Comparison of ENCODE assay signal across 9 cellular contexts in genomic region chr22:46578824-46579561, GRCh38. TPM values are rescaled to one million over a fixed set of nuclear protein-coding genes. Genes with fewer than 3 reads are reported as not detected.
A peak's percentile ranks its signal among the peaks of the same experiment; 100 is the strongest.
DNase-seq lines count a peak whose midpoint lies in the region; ATAC-seq and TF ChIP-seq lines count a peak whose summit lies in the region.
"Had no signal": no experiment of that assay in that cellular context is flagged by ENCODE, and none has a peak within 500 bp of the region (broad histone marks: within the 10 kb centered on the region; RNA-seq: fewer than 3 reads in every experiment).

No MANE protein-coding gene starts in this region.

- H3K4me1 Mint-ChIP-seq in activated naive CD8-positive, alpha-beta T cell treated with anti-CD3 and anti-CD28 coated beads, Interleukin-2, amount 10 ng/mL, durations not matched to agents 7 days and 5 days, result peaks cover 31% of the 10 kb centered on the region

- ATAC-seq in activated naive CD8-positive, alpha-beta T cell treated with anti-CD3 and anti-CD28 coated beads, Interleukin-2, amount 10 ng/mL, durations not matched to agents 7 days and 5 days (ENCODE audit: low read depth), result no peak
- ATAC-seq in HG03108 (IDR thresholded peaks at IDR 0.05; ENCODE audit: unreplicated experiment), result no peak
- no peak for ATAC-seq in GM18867 (IDR thresholded peaks at IDR 0.05; ENCODE audit: unreplicated experiment)

- WGBS in smooth muscle cell (ENCODE audit: low lambda C conversion rate), result 80% methylated on average over 15 of the region's 15 CpGs

- H3K27ac ChIP-seq in HEK293 (ENCODE audit: extremely low read depth, low read depth, low read length) (no peak overlapping the region; the same call in 1 of the 2 replicates), right atrium auricular region (peak overlapping the region; percentile 90 to 94), smooth muscle cell (ENCODE audit: low read depth) (no peak overlapping the region), OCI-LY7 (ENCODE audit: low read depth, low read length, poor library complexity, severe bottlenecking) (no peak overlapping the region)

- H2AFZ ChIP-seq in smooth muscle cell (ENCODE audit: low read depth) (no peak overlapping the region), OCI-LY7 (ENCODE audit: low read length) (no peak overlapping the region)

- H3K4me2 ChIP-seq in smooth muscle cell (peak overlapping the region; percentile 93), OCI-LY7 (ENCODE audit: low read length) (no peak overlapping the region)

- H3K9ac ChIP-seq in smooth muscle cell (ENCODE audit: low read depth), result no peak overlapping the region

- peaks cover 7% of the 10 kb centered on the region for H3F3A ChIP-seq in smooth muscle cell (ENCODE audit: low read depth)

- H3K36me3 ChIP-seq in HEK293 (ENCODE audit: control insufficient read depth in 2 of 2, insufficient read depth in 1 of 2, low read length in 2 of 2) (no peaks in the 10 kb centered on the region), right atrium auricular region (no peaks in the 10 kb centered on the region), smooth muscle cell (ENCODE audit: low read depth) (no peaks in the 10 kb centered on the region), OCI-LY7 (ENCODE audit: insufficient read depth, low read length) (no peaks in the 10 kb centered on the region)

- peak overlapping the region; percentile 33 for H3K27ac Mint-ChIP-seq in activated naive CD8-positive, alpha-beta T cell treated with anti-CD3 and anti-CD28 coated beads, Interleukin-2, amount 10 ng/mL, durations not matched to agents 7 days and 5 days

- H3K9me3 Mint-ChIP-seq in activated naive CD8-positive, alpha-beta T cell treated with anti-CD3 and anti-CD28 coated beads, Interleukin-2, amount 10 ng/mL, durations not matched to agents 7 days and 5 days, result no peaks in the 10 kb centered on the region

- peaks cover 14% of the 10 kb centered on the region for H3K79me2 ChIP-seq in smooth muscle cell (ENCODE audit: low read depth)
- H3K79me2 ChIP-seq in OCI-LY7 (ENCODE audit: insufficient read depth, low read depth, low read length), result no peaks in the 10 kb centered on the region

- TF ChIP-seq CTCF in HEK293 (tag by site-specific recombination; IDR thresholded peaks at IDR 0.05) (no peak), right atrium auricular region (IDR thresholded peaks at IDR 0.05) (peak in 1 of 2 donors; percentile 30), smooth muscle cell (IDR thresholded peaks at IDR 0.05; ENCODE audit: borderline replicate concordance, insufficient read depth, poor library complexity, severe bottlenecking) (no peak), OCI-LY7 (conservative IDR thresholded peaks at IDR 0.05; ENCODE audit: low read length) (no peak)

- CTCF ChIA-PET in HEK293 (lab: Yijun Ruan, JAX), result interaction anchor here (0.7 kb wide), 1 partner anchor 1732 kb away, joined by 3 read pairs; no protein-coding TSS in a partner anchor
- CTCF ChIA-PET in OCI-LY7 (lab: Charles Lee; ENCODE audit: unreplicated experiment), result no interaction called here

- H4K20me1 ChIP-seq in smooth muscle cell (ENCODE audit: low read depth) (peaks cover 55% of the 10 kb centered on the region), OCI-LY7 (ENCODE audit: insufficient read depth, low read length) (no peaks in the 10 kb centered on the region)

- intact Hi-C loops in OCI-LY7 (cut with micrococcal nuclease; ENCODE audit: unreplicated experiment), result no loop called here

- H3K9me3 ChIP-seq in HEK293 (ENCODE audit: control insufficient read depth, insufficient read depth, low read depth, low read length), result no peaks in the 10 kb centered on the region
- H3K9me3 ChIP-seq in right atrium auricular region, result no peaks in the 10 kb centered on the region
- H3K9me3 ChIP-seq in smooth muscle cell (replicated peaks; ENCODE audit: low read depth), result no peaks in the 10 kb centered on the region
- H3K9me3 ChIP-seq in OCI-LY7 (ENCODE audit: low read length), result no peaks in the 10 kb centered on the region

- no peaks in the 10 kb centered on the region for H3K9me2 ChIP-seq in OCI-LY7 (ENCODE audit: insufficient read depth, low read length)

- H3K36me3 Mint-ChIP-seq in activated naive CD8-positive, alpha-beta T cell treated with anti-CD3 and anti-CD28 coated beads, Interleukin-2, amount 10 ng/mL, durations not matched to agents 7 days and 5 days, result no peaks in the 10 kb centered on the region

- H3K4me3 ChIP-seq in HEK293 (ENCODE audit: low read depth, low read length), result no peak overlapping the region
- H3K4me3 ChIP-seq in right atrium auricular region, result peak overlapping the region; percentile 2 to 73
- no peak overlapping the region for H3K4me3 ChIP-seq in smooth muscle cell
- no peak overlapping the region for H3K4me3 ChIP-seq in OCI-LY7 (ENCODE audit: low read depth, low read length, poor library complexity, severe bottlenecking)

- POLR2A ChIA-PET in HEK293 (lab: Yijun Ruan, JAX) (no interaction called here), OCI-LY7 (lab: Charles Lee) (interaction anchor here (0.6 kb wide), 1 partner anchor 319 kb away, joined by 5 read pairs; no protein-coding TSS in a partner anchor)
- POLR2A ChIA-PET in activated naive CD8-positive, alpha-beta T cell treated with anti-CD3 and anti-CD28 coated beads, Interleukin-2, amount 10 ng/mL, durations not matched to agents 7 days and 5 days (lab: Charles Lee), result no interaction called here

- no TSS peak for BruUV-seq in OCI-LY7 (replicated peaks; lab: Mats Ljungman, UMichigan)

- peak overlapping the region; percentile 87 for H3K4me3 Mint-ChIP-seq in activated naive CD8-positive, alpha-beta T cell treated with anti-CD3 and anti-CD28 coated beads, Interleukin-2, amount 10 ng/mL, durations not matched to agents 7 days and 5 days

- H3K4me1 ChIP-seq in HEK293 (ENCODE audit: control insufficient read depth, insufficient read depth, low read length), result peaks cover 24% of the 10 kb centered on the region
- H3K4me1 ChIP-seq in right atrium auricular region, result peaks cover 0 to 75% of the 10 kb centered on the region in 2 donors
- peaks cover 8% of the 10 kb centered on the region for H3K4me1 ChIP-seq in smooth muscle cell (ENCODE audit: low read depth)
- H3K4me1 ChIP-seq in OCI-LY7 (ENCODE audit: insufficient read depth, low read length, poor library complexity, severe bottlenecking), result peaks cover 41% of the 10 kb centered on the region

- DNase-seq in activated naive CD8-positive, alpha-beta T cell treated with anti-CD3 and anti-CD28 coated beads, Interleukin-2, amount 10 ng/mL, durations not matched to agents 7 days and 5 days, result no peak
- DNase-seq in right atrium auricular region (ENCODE audit: low spot score), result peak; percentile 84
- no peak for DNase-seq in smooth muscle cell (lab: John Stamatoyannopoulos, UW; ENCODE audit: unreplicated experiment)
- no peak for DNase-seq in OCI-LY7 (ENCODE audit: low spot score)
- DNase-seq in ecto neural progenitor cell (ENCODE audit: low spot score), result no peak
- DNase-seq: OCI-M1 had no signal

- H3K27me3 ChIP-seq in right atrium auricular region (no peaks in the 10 kb centered on the region), smooth muscle cell (ENCODE audit: low read depth) (no peaks in the 10 kb centered on the region)

- peaks cover 2% of the 10 kb centered on the region for H3K27me3 Mint-ChIP-seq in activated naive CD8-positive, alpha-beta T cell treated with anti-CD3 and anti-CD28 coated beads, Interleukin-2, amount 10 ng/mL, durations not matched to agents 7 days and 5 days

TF ChIP-seq in HEK293, 187 proteins besides CTCF, POLR2A, EP300 and RAD21 (continues in another document):
- TF ChIP-seq GLIS1 (tag by site-specific recombination; IDR thresholded peaks at IDR 0.05) (peak; percentile 95), ZNF777 (tag by site-specific recombination; IDR thresholded peaks at IDR 0.05; ENCODE audit: borderline replicate concordance) (no peak), PATZ1 (tag by site-specific recombination; IDR thresholded peaks at IDR 0.05) (peak; percentile 49), ZNF202 (tag by site-specific recombination; IDR thresholded peaks at IDR 0.05; ENCODE audit: borderline replicate concordance) (no peak)

RNA-seq across cellular contexts. Expression of gene GRAMD4, which starts 41.2 kb away (rescaled TPM):
- total RNA-seq in activated naive CD8-positive, alpha-beta T cell treated with anti-CD3 and anti-CD28 coated beads, Interleukin-2, amount 10 ng/mL, durations not matched to agents 7 days and 5 days, result 10 to 100 TPM; 20.2 to 23.2 TPM
- total RNA-seq in right atrium auricular region (10 to 100 TPM; 29.1 to 31.6 TPM), smooth muscle cell (7.5 and 16.6 TPM in 2 replicates), OCI-LY7 (2022) (32.8 and 46.9 TPM in 2 replicates)
- polyA plus RNA-seq in smooth muscle cell, result 14.5 and 15.5 TPM in 2 replicates
- total RNA-seq in OCI-LY7 (2014; rRNA removed; shearing (Covaris generic)), result 40.7 and 52.4 TPM in 2 replicates

RNA-seq across cellular contexts. Expression of gene CELSR1, which starts 41.6 kb away (rescaled TPM):
- under 1 TPM; 0.31 to 0.33 TPM for total RNA-seq in activated naive CD8-positive, alpha-beta T cell treated with anti-CD3 and anti-CD28 coated beads, Interleukin-2, amount 10 ng/mL, durations not matched to agents 7 days and 5 days
- total RNA-seq in right atrium auricular region (1 to 10 TPM; 7.1 to 9.6 TPM), smooth muscle cell (15.2 and 17.6 TPM in 2 replicates), OCI-LY7 (2022) (3.7 and 4.9 TPM in 2 replicates)
- 3.6 and 12.3 TPM in 2 replicates for polyA plus RNA-seq in smooth muscle cell
- 3.9 and 5.2 TPM in 2 replicates for total RNA-seq in OCI-LY7 (2014; rRNA removed; shearing (Covaris generic))

Comparison
In these comparisons a context has a peak if more than half of its experiments do, and no peak if none do; other contexts are left out.
1. H3K27ac ChIP-seq: peak in right atrium auricular region (2 of 2); none in HEK293 (single experiment), smooth muscle cell (single experiment) and OCI-LY7 (single experiment).
2. H3K4me3 ChIP-seq: peak in right atrium auricular region (2 of 2); none in HEK293 (single experiment), smooth muscle cell (single experiment) and OCI-LY7 (single experiment).